In genomic region chr14:75660630-75661498, GRCh38 we compare ENCODE assay signal across 8 cellular contexts. TPM values are rescaled to one million over a fixed set of nuclear protein-coding genes. Genes with fewer than 3 reads are reported as not detected.
A peak's percentile ranks its signal among the peaks of the same experiment; 100 is the strongest.
DNase-seq lines count a peak whose midpoint lies in the region; ATAC-seq, FAIRE-seq and TF ChIP-seq lines count a peak whose summit lies in the region.

ERG28 (minus strand) TSS chr14:75660876; CDS start chr14:75657502, 3,374 bp downstream.
TTLL5 (plus strand) TSS chr14:75661246; CDS start chr14:75663150, 1,904 bp downstream.

- peaks cover 0 to 10% of the 10 kb centered on the region in 2 experiments for H3K36me3 ChIP-seq in keratinocyte (ENCODE audit: control insufficient read depth in 2 of 2, extremely low read depth in 1 of 2, insufficient read depth in 2 of 2, low read length in 2 of 2)

- no peaks in the 10 kb centered on the region for H3K9me3 ChIP-seq in keratinocyte (ENCODE audit: control insufficient read depth, low read depth, low read length)

- peaks cover 3% of the 10 kb centered on the region for H3K36me3 Mint-ChIP-seq in chondrocyte (ENCODE audit: low read depth)

- TF ChIP-seq CTCF in chondrocyte (IDR thresholded peaks at IDR 0.05) (no peak), keratinocyte (optimal IDR thresholded peaks at IDR 0.05 in 1 of 3, IDR thresholded peaks at IDR 0.05 in 1 of 3, conservative IDR thresholded peaks at IDR 0.05 in 1 of 3; ENCODE audit: extremely low read depth in 1 of 3, insufficient read depth in 2 of 3, low read length in 3 of 3) (no peak)

- dilution Hi-C loops in keratinocyte (cut with MboI; ENCODE audit: extremely low pct_ligation_motif_present, low sequenced_read_pairs), result no loop called here

- H3K4me3 Mint-ChIP-seq in chondrocyte (ENCODE audit: unreplicated experiment), result peak within 1 kb of the TSS; percentile 100

- peaks cover 27% of the 10 kb centered on the region for H3K4me1 Mint-ChIP-seq in chondrocyte (ENCODE audit: low read depth)

- no peaks in the 10 kb centered on the region for H3K9me3 Mint-ChIP-seq in chondrocyte (ENCODE audit: low read depth)

- peak within 1 kb of the TSS; percentile 95 for H2AFZ ChIP-seq in keratinocyte (ENCODE audit: control insufficient read depth, low read length)

- H3K4me1 ChIP-seq in keratinocyte (ENCODE audit: control insufficient read depth, extremely low read depth, insufficient read depth, low read length), result peaks cover 14% of the 10 kb centered on the region

- DNase-seq in AG20443 (ENCODE audit: low spot score) (peak; percentile 98), NCI-H510A (lab: John Stamatoyannopoulos, UW) (peak; percentile 97), chondrocyte (ENCODE audit: low spot score) (peak; percentile 99), keratinocyte (ENCODE audit: low read depth, low spot score) (peak; percentile 96)
- DNase-seq in activated CD4-positive, alpha-beta T cell treated with anti-CD3 and anti-CD28 coated beads for 1 hour, result peak; percentile 96
- peak; percentile 93 to 94 for DNase-seq in stimulated activated CD4-positive, alpha-beta T cell treated with anti-CD3 and anti-CD28 coated beads, Interleukin-15, amount 100 ng/mL, for 1 hour (ENCODE audit: low read depth in 1 of 2, low spot score in 1 of 2)

- H4K20me1 ChIP-seq in keratinocyte (ENCODE audit: control insufficient read depth, extremely low read depth, insufficient read depth, low read length), result no peaks in the 10 kb centered on the region

- H3K9me1 ChIP-seq in keratinocyte (ENCODE audit: control insufficient read depth, extremely low read depth, insufficient read depth, low read length), result no peaks in the 10 kb centered on the region

- H3K27ac Mint-ChIP-seq in chondrocyte (ENCODE audit: unreplicated experiment), result peak within 1 kb of the TSS; percentile 87

- H3K27me3 ChIP-seq in keratinocyte (ENCODE audit: control insufficient read depth, extremely low read depth, insufficient read depth, low read length), result no peaks in the 10 kb centered on the region

- no peaks in the 10 kb centered on the region for H3K27me3 Mint-ChIP-seq in chondrocyte (ENCODE audit: low read depth)

- ATAC-seq in HG03432 (IDR thresholded peaks at IDR 0.05; ENCODE audit: unreplicated experiment), result peak; percentile 95

- peak within 1 kb of the TSS; percentile 63 for H3K27ac ChIP-seq in keratinocyte (ENCODE audit: control insufficient read depth, insufficient read depth, low read length)

- FAIRE-seq in keratinocyte (lab: Jason Lieb, UNC), result peak; percentile 57

- H3K79me2 ChIP-seq in keratinocyte (ENCODE audit: control insufficient read depth, insufficient read depth, low read length), result peaks cover 39% of the 10 kb centered on the region

- peak; percentile 88 for TF ChIP-seq POLR2A in GM19099 (IDR thresholded peaks at IDR 0.05; ENCODE audit: extremely low read depth, insufficient read length, low read depth)

- peak within 1 kb of the TSS; percentile 93 for H3K4me2 ChIP-seq in keratinocyte (ENCODE audit: control insufficient read depth, extremely low read depth, insufficient read depth, low read depth, low read length)

- peak within 1 kb of the TSS; percentile 69 to 97 (median 93) for H3K4me3 ChIP-seq in keratinocyte (ENCODE audit: control insufficient read depth in 2 of 3, extremely low read depth in 1 of 3, insufficient read depth in 2 of 3, low read depth in 1 of 3, low read length in 3 of 3)

- H3K9ac ChIP-seq in keratinocyte (ENCODE audit: control insufficient read depth, extremely low read depth, insufficient read depth, low read length), result peak within 1 kb of the TSS; percentile 88

RNA-seq across cellular contexts. Expression of gene ERG28, which starts in this region (rescaled TPM):
- total RNA-seq in chondrocyte, result 15.5 to 20.4 TPM (median 16.7 TPM) in 3 replicates
- 48.1 to 63.1 TPM (median 59.8 TPM) in 3 replicates for polyA plus RNA-seq in keratinocyte
- polyA plus RNA-seq in keratinocyte (2011; ENCODE audit: low read depth), result 8.3 TPM
- 50.2 and 78.6 TPM in 2 replicates for polyA plus RNA-seq in keratinocyte (2011; cell fraction: cytosol; rRNA removed)
- 27.8 and 29.0 TPM in 2 replicates for polyA plus RNA-seq in keratinocyte (2011; cell fraction: nucleus; rRNA removed)
- polyA plus RNA-seq in keratinocyte (2012; ENCODE audit: low replicate concordance), result 20.3 and 36.4 TPM in 2 replicates
- 21.2 to 35.3 TPM (median 23.5 TPM) in 3 replicates for polyA minus RNA-seq in keratinocyte
- polyA minus RNA-seq in keratinocyte (2011; cell fraction: cytosol; rRNA and poly(A)+ RNA removed), result 14.2 TPM
- polyA minus RNA-seq in keratinocyte (2011; cell fraction: nucleus; rRNA and poly(A)+ RNA removed), result 5.5 and 7.6 TPM in 2 replicates

RNA-seq across cellular contexts. Expression of gene TTLL5, which starts in this region (rescaled TPM):
- 22.1 to 39.2 TPM (median 28.4 TPM) in 3 replicates for total RNA-seq in chondrocyte
- polyA plus RNA-seq in keratinocyte, result 14.0 to 20.7 TPM (median 16.7 TPM) in 3 replicates
- polyA plus RNA-seq in keratinocyte (2011; ENCODE audit: low read depth), result 15.3 TPM
- 15.1 and 18.7 TPM in 2 replicates for polyA plus RNA-seq in keratinocyte (2011; cell fraction: cytosol; rRNA removed)
- 18.7 and 19.4 TPM in 2 replicates for polyA plus RNA-seq in keratinocyte (2011; cell fraction: nucleus; rRNA removed)
- polyA plus RNA-seq in keratinocyte (2012; ENCODE audit: low replicate concordance), result 7.6 and 19.6 TPM in 2 replicates
- 16.7 to 64.5 TPM (median 22.1 TPM) in 3 replicates for polyA minus RNA-seq in keratinocyte
- polyA minus RNA-seq in keratinocyte (2011; cell fraction: cytosol; rRNA and poly(A)+ RNA removed), result 20.3 TPM
- polyA minus RNA-seq in keratinocyte (2011; cell fraction: nucleus; rRNA and poly(A)+ RNA removed), result 26.0 and 55.8 TPM in 2 replicates

Comparison
In these comparisons a context has a peak if more than half of its experiments do, and no peak if none do; other contexts are left out.
1. Peak in every context shown above with its lines: DNase-seq, ATAC-seq, H3K4me3 ChIP-seq and H3K27ac ChIP-seq.